In genomic region chr17:198225-198624, GRCh38 we compare ENCODE assay signal across 3 cellular contexts. TPM values are rescaled to one million over a fixed set of nuclear protein-coding genes. Genes with fewer than 3 reads are reported as not detected.
"Had no signal": no experiment of that assay in that cellular context is flagged by ENCODE, and none has a peak within 500 bp of the region (broad histone marks: within the 10 kb centered on the region; RNA-seq: fewer than 3 reads in every experiment).

No MANE protein-coding gene starts in this region.

RNA-seq across cellular contexts. Expression of gene DOC2B, which starts 16.8 kb away (rescaled TPM):
- total RNA-seq: osteocyte had no signal
- polyA plus RNA-seq: keratinocyte, mammary epithelial cell had no signal
